8 cellular contexts compared by ENCODE assay signal in genomic region chr3:42773409-42773751, GRCh38. TPM values are rescaled to one million over a fixed set of nuclear protein-coding genes. Genes with fewer than 3 reads are reported as not detected.
DNase-seq lines count a peak whose midpoint lies in the region; ATAC-seq and TF ChIP-seq lines count a peak whose summit lies in the region.

No MANE protein-coding gene starts in this region.

- no peak for TF ChIP-seq EP300 in tibial nerve (IDR thresholded peaks at IDR 0.05)

- no peaks in the 10 kb centered on the region for H3K27me3 ChIP-seq in BLaER1
- H3K27me3 ChIP-seq in HAP-1 (ENCODE audit: low read depth) = peaks cover 3% of the 10 kb centered on the region; the same call in 1 of the 2 replicates
- H3K27me3 ChIP-seq in iPS-18a (ENCODE audit: control insufficient read depth, insufficient read depth, low read length) = peaks cover 13% of the 10 kb centered on the region
- no peaks in the 10 kb centered on the region for H3K27me3 ChIP-seq in tibial nerve

- H3K9ac ChIP-seq in BLaER1 (no peak overlapping the region; the same call in 1 of the 2 replicates), iPS-18a (ENCODE audit: low read length) (peak overlapping the region; percentile 60)

- H3K4me3 ChIP-seq in BLaER1 (peak overlapping the region; percentile 68), HAP-1 (peak overlapping the region; percentile 28), WI38 (ENCODE audit: low read depth, low read length) (peak overlapping the region; percentile 56), iPS-18a (ENCODE audit: low read length) (peak overlapping the region; percentile 82), tibial nerve (peak overlapping the region; percentile 30 to 60 (median 50))

- peak overlapping the region; percentile 89 for H3K4me2 ChIP-seq in BLaER1

- TF ChIP-seq POLR2A in tibial nerve (IDR thresholded peaks at IDR 0.05) = no peak

- DNase-seq in HAP-1 (ENCODE audit: low spot score in 2 of 2) = no peak
- no peak for DNase-seq in tibial nerve (ENCODE audit: low spot score in 2 of 2)
- no peak for DNase-seq in cortex of kidney (lab: John Stamatoyannopoulos, UW)
- no peak for DNase-seq in NCI-H2196 treated with DMSO at 0.1 percent for 48 hours (lab: John Stamatoyannopoulos, UW; ENCODE audit: unreplicated experiment)

- 6 to 8% methylated on average over 6 of the region's 6 CpGs for WGBS in tibial nerve, 2 donors

- no peak for TF ChIP-seq CTCF in WI38 (IDR thresholded peaks at IDR 0.05; ENCODE audit: low read depth, low read length)
- TF ChIP-seq CTCF in tibial nerve (IDR thresholded peaks at IDR 0.05) = no peak

- H3K4me1 ChIP-seq in BLaER1 = peaks cover 15% of the 10 kb centered on the region
- peaks cover 3% of the 10 kb centered on the region for H3K4me1 ChIP-seq in HAP-1
- H3K4me1 ChIP-seq in iPS-18a (ENCODE audit: control insufficient read depth, low read depth, low read length) = no peaks in the 10 kb centered on the region
- peaks cover 0 to 21% (median 4%) of the 10 kb centered on the region in 4 donors for H3K4me1 ChIP-seq in tibial nerve

- H4K20me1 ChIP-seq in BLaER1 = no peaks in the 10 kb centered on the region

- in situ Hi-C loops in HAP-1 (cut with MboI; ENCODE audit: low sequenced_read_pairs) = no loop called here

- H3K27ac ChIP-seq in BLaER1 = no peak overlapping the region
- peak overlapping the region; percentile 30 for H3K27ac ChIP-seq in iPS-18a (ENCODE audit: low read length)
- peak overlapping the region in 3 of 4 donors; percentile 55 to 84 (median 69) for H3K27ac ChIP-seq in tibial nerve

- peaks cover 6% of the 10 kb centered on the region for H3K9me3 ChIP-seq in BLaER1
- no peaks in the 10 kb centered on the region; the same call in 1 of the 2 replicates for H3K9me3 ChIP-seq in HAP-1
- no peaks in the 10 kb centered on the region for H3K9me3 ChIP-seq in iPS-18a (ENCODE audit: control insufficient read depth, low read depth, low read length)
- peaks cover 0 to 3% (median 0%) of the 10 kb centered on the region in 4 donors for H3K9me3 ChIP-seq in tibial nerve

- H3K36me3 ChIP-seq in BLaER1 (no peaks in the 10 kb centered on the region; the same call in 1 of the 2 replicates), HAP-1 (replicated peaks) (no peaks in the 10 kb centered on the region), iPS-18a (ENCODE audit: control insufficient read depth, low read depth, low read length) (no peaks in the 10 kb centered on the region), tibial nerve (no peaks in the 10 kb centered on the region)

- no peak for ATAC-seq in HG03135 (IDR thresholded peaks at IDR 0.05; ENCODE audit: unreplicated experiment)

RNA-seq across cellular contexts. Expression of gene CCDC13, which starts 0.3 kb away (rescaled TPM):
- total RNA-seq in tibial nerve = 10 to 100 TPM in 1 of 4 donors, 1 to 10 TPM in 3; 1.7 to 12.6 (median 2.0) TPM

RNA-seq across cellular contexts. Expression of gene HIGD1A, which starts 30.9 kb away (rescaled TPM):
- 100 to 1,000 TPM; 155 to 204 (median 186) TPM for total RNA-seq in tibial nerve

RNA-seq across cellular contexts. Expression of gene ACKR2, which starts 35.9 kb away (rescaled TPM):
- total RNA-seq in tibial nerve = 10 to 100 TPM; 25.2 to 59.0 (median 38.6) TPM

Comparison
In these comparisons a context has a peak if more than half of its experiments do, and no peak if none do; other contexts are left out.
1. H3K4me3 ChIP-seq: peak in every context shown above with its lines; median percentile 82 in iPS-18a; 68 in BLaER1; 56 in WI38; 50 in tibial nerve; 28 in HAP-1.